Comparison of ENCODE assay signal across 15 cellular contexts in the genomic region with DNA sequence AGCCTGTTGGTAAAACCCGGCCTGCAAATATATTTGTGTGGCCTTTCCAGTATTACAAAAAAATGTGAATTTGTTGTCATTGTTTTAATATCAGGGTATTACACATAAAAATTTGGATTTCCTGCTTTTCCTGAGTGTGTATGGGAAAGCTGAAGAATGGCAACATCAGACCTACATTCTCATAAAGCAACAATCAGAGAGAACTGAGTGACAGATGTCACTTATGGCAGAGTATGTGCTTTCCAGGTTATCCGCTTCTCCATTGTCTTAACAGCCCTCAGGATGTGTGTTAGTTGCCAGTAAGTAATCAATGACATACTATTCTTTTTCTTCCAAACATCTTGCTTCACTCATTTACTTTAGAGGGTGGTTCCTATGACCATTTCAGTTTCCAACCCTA.
"Had no signal": no experiment of that assay in that cellular context is flagged by ENCODE, and none has a peak within 500 bp of the region (broad histone marks: within the 10 kb centered on the region; RNA-seq: fewer than 3 reads in every experiment).

No MANE protein-coding gene starts in this region.

- H3K27ac ChIP-seq: ovary, upper lobe of left lung had no signal

- H3K4me3 ChIP-seq: cardiac muscle cell, heart left ventricle, ovary, upper lobe of left lung had no signal

- FAIRE-seq: astrocyte, colon had no signal

- H3K36me3 ChIP-seq: cardiac muscle cell, ovary, upper lobe of left lung had no signal

- H3K9me3 ChIP-seq: heart left ventricle, ovary, upper lobe of left lung had no signal

- ATAC-seq: activated CD4-positive, CD25-positive, alpha-beta regulatory T cell treated with anti-CD3 and anti-CD28 coated beads, Interleukin-2, amount 50 U/mL, for 24 hours; activated T-cell treated with anti-CD3 and anti-CD28 coated beads, Interleukin-2, amount 50 U/mL, for 4 hours; heart left ventricle; left colon; stimulated activated naive CD8-positive, alpha-beta T cell treated with anti-CD3 and anti-CD28 coated beads, Interleukin-15, Interleukin-2, amounts not matched to agents 100 U/mL and 50 U/mL, for 24 hours had no signal

- DNase-seq: activated CD4-positive, alpha-beta T cell treated with anti-CD3 and anti-CD28 coated beads, Interleukin-2, amount 50 U/mL, for 48 hours; activated gamma-delta T cell; activated T-cell treated with anti-CD3 and anti-CD28 coated beads, Interleukin-2, amount 50 U/mL, for 4 hours; foreskin melanocyte; heart left ventricle; left colon; mesenchymal stem cell; ovary; stimulated activated CD4-positive, alpha-beta T cell treated with anti-CD3 and anti-CD28 coated beads, Interleukin-2, amount 100 ng/mL, for 48 hours; stimulated activated naive CD8-positive, alpha-beta T cell treated with anti-CD3 and anti-CD28 coated beads, Interleukin-15, Interleukin-2, amounts not matched to agents 100 U/mL and 50 U/mL, for 24 hours; upper lobe of left lung had no signal

- H3K27me3 ChIP-seq: cardiac muscle cell, heart left ventricle, ovary, upper lobe of left lung had no signal
